Comparison of ENCODE assay signal across 9 cellular contexts in the genomic region with DNA sequence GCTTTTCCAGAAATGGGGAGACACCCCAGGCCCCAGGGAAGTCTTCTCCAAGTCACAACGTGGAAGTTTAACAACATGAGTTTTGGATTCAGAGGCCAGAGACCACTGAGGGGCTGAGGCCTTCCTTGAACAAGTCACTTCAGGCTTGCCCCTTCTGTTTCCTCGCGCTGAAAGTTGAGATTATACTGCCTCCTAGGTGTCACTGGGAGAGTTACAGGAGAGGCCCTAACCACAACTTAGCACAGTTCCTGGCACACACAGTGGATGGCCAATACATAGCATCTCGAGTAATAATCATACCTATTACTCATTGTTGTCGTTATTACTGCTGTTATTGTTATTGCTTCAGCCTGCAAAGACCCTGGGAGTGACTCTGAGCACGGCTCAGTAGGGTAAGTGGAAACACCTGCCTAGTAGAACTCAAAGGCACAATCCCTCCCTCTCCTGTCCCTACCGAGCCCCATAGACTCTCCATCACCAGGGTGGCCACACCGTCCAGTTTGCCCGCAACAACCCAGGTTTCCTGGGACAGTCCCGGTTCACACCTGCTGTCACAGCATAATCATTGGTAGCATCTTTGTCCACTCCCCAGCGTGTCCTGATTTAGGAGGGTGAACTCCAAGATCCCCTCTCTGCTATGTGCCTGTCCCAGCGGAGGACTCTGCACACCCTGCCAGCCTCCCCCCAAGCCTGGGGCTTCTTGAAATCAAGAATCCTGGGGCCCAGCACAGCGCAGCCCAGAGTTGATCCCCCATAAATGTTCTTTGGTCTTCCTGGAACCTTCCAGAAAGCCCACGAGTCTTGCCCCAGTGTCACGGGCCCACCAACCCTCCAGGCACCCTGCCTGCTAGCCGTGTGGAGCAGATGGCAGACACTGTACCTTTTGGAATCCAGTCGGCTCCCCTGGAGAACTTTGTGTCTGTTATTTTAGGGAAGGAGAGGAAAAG.
DNase-seq lines count a peak whose midpoint lies in the region; ATAC-seq and TF ChIP-seq lines count a peak whose summit lies in the region.
"Had no signal": no experiment of that assay in that cellular context is flagged by ENCODE, and none has a peak within 500 bp of the region (broad histone marks: within the 10 kb centered on the region; RNA-seq: fewer than 3 reads in every experiment).

No MANE protein-coding gene starts in this region.

- no peaks in the 10 kb centered on the region for H3K27me3 Mint-ChIP-seq in activated T-cell treated with anti-CD3 and anti-CD28 coated beads, Interleukin-2, amount 50 U/mL, for 4 hours (ENCODE audit: low read depth)
- no peaks in the 10 kb centered on the region for H3K27me3 Mint-ChIP-seq in activated T-cell treated with anti-CD3 and anti-CD28 coated beads, Interleukin-2, amount 50 U/mL, for 24 hours
- no peaks in the 10 kb centered on the region for H3K27me3 Mint-ChIP-seq in neural crest cell (ENCODE audit: low read depth)
- H3K27me3 Mint-ChIP-seq: activated naive CD4-positive, alpha-beta T cell treated with anti-CD3 and anti-CD28 coated beads, Interleukin-2, amount 50 U/mL, for 24 hours had no signal

- TF ChIP-seq CTCF in epithelial cell of proximal tubule (conservative IDR thresholded peaks at IDR 0.05; ENCODE audit: low read depth, low read length) (peak; percentile 67), neural crest cell (conservative IDR thresholded peaks at IDR 0.05) (peak; percentile 67)

- H3K4me3 ChIP-seq in epithelial cell of proximal tubule (ENCODE audit: low read depth, low read length) = no peak overlapping the region

- no peak overlapping the region for H3K27ac Mint-ChIP-seq in activated T-cell treated with anti-CD3 and anti-CD28 coated beads, Interleukin-2, amount 50 U/mL, for 24 hours
- H3K27ac Mint-ChIP-seq in neural crest cell (ENCODE audit: unreplicated experiment) = no peak overlapping the region
- H3K27ac Mint-ChIP-seq: activated naive CD4-positive, alpha-beta T cell treated with anti-CD3 and anti-CD28 coated beads, Interleukin-2, amount 50 U/mL, for 24 hours had no signal

- no peak for DNase-seq in activated T-cell treated with anti-CD3 and anti-CD28 coated beads, Interleukin-2, amount 50 U/mL, for 4 hours
- no peak for DNase-seq in activated T-cell treated with anti-CD3 and anti-CD28 coated beads, Interleukin-2, amount 50 U/mL, for 24 hours
- DNase-seq in NCI-H526 treated with DMSO at 0.1 percent for 48 hours (lab: John Stamatoyannopoulos, UW) (peak; percentile 18), epithelial cell of proximal tubule (ENCODE audit: low read depth) (no peak), neural crest cell (ENCODE audit: low read depth, low spot score) (peak; percentile 19), UCSD-AML1 (lab: John Stamatoyannopoulos, UW; ENCODE audit: unreplicated experiment) (no peak)
- no peak for DNase-seq in central memory CD4-positive, alpha-beta T cell

- peaks cover 41% of the 10 kb centered on the region for H3K36me3 Mint-ChIP-seq in activated T-cell treated with anti-CD3 and anti-CD28 coated beads, Interleukin-2, amount 50 U/mL, for 4 hours (ENCODE audit: insufficient read depth)
- peaks cover 87% of the 10 kb centered on the region for H3K36me3 Mint-ChIP-seq in activated T-cell treated with anti-CD3 and anti-CD28 coated beads, Interleukin-2, amount 50 U/mL, for 24 hours (ENCODE audit: low read depth)
- H3K36me3 Mint-ChIP-seq in neural crest cell (ENCODE audit: low read depth) = no peaks in the 10 kb centered on the region

- ATAC-seq in activated T-cell treated with anti-CD3 and anti-CD28 coated beads, Interleukin-2, amount 50 U/mL, for 4 hours = peak; percentile 46 to 59
- ATAC-seq in HG03565 (IDR thresholded peaks at IDR 0.05; ENCODE audit: unreplicated experiment) = no peak

- no peaks in the 10 kb centered on the region for H3K4me1 Mint-ChIP-seq in activated T-cell treated with anti-CD3 and anti-CD28 coated beads, Interleukin-2, amount 50 U/mL, for 4 hours (ENCODE audit: low read depth)
- H3K4me1 Mint-ChIP-seq in activated T-cell treated with anti-CD3 and anti-CD28 coated beads, Interleukin-2, amount 50 U/mL, for 24 hours (ENCODE audit: low read depth) = no peaks in the 10 kb centered on the region
- peaks cover 7% of the 10 kb centered on the region for H3K4me1 Mint-ChIP-seq in neural crest cell
- H3K4me1 Mint-ChIP-seq: activated naive CD4-positive, alpha-beta T cell treated with anti-CD3 and anti-CD28 coated beads, Interleukin-2, amount 50 U/mL, for 24 hours had no signal

- no peak overlapping the region for H3K4me3 Mint-ChIP-seq in activated T-cell treated with anti-CD3 and anti-CD28 coated beads, Interleukin-2, amount 50 U/mL, for 4 hours
- no peak overlapping the region for H3K4me3 Mint-ChIP-seq in activated T-cell treated with anti-CD3 and anti-CD28 coated beads, Interleukin-2, amount 50 U/mL, for 24 hours
- H3K4me3 Mint-ChIP-seq in neural crest cell = no peak overlapping the region
- H3K4me3 Mint-ChIP-seq: activated naive CD4-positive, alpha-beta T cell treated with anti-CD3 and anti-CD28 coated beads, Interleukin-2, amount 50 U/mL, for 24 hours had no signal

- H3K9me3 Mint-ChIP-seq in activated T-cell treated with anti-CD3 and anti-CD28 coated beads, Interleukin-2, amount 50 U/mL, for 4 hours = no peaks in the 10 kb centered on the region
- no peaks in the 10 kb centered on the region for H3K9me3 Mint-ChIP-seq in activated T-cell treated with anti-CD3 and anti-CD28 coated beads, Interleukin-2, amount 50 U/mL, for 24 hours
- no peaks in the 10 kb centered on the region for H3K9me3 Mint-ChIP-seq in neural crest cell
- H3K9me3 Mint-ChIP-seq: activated naive CD4-positive, alpha-beta T cell treated with anti-CD3 and anti-CD28 coated beads, Interleukin-2, amount 50 U/mL, for 24 hours had no signal

Comparison
In these comparisons a context has a peak if more than half of its experiments do, and no peak if none do; other contexts are left out.
1. DNase-seq: peak in NCI-H526 treated with DMSO at 0.1 percent for 48 hours (single experiment) and neural crest cell (single experiment); none in activated T-cell treated with anti-CD3 and anti-CD28 coated beads, Interleukin-2, amount 50 U/mL, for 4 hours (single experiment), activated T-cell treated with anti-CD3 and anti-CD28 coated beads, Interleukin-2, amount 50 U/mL, for 24 hours (single experiment), epithelial cell of proximal tubule (single experiment), UCSD-AML1 (single experiment) and central memory CD4-positive, alpha-beta T cell (single experiment).